ENCODE assay signal across 8 cellular contexts in the genomic region with DNA sequence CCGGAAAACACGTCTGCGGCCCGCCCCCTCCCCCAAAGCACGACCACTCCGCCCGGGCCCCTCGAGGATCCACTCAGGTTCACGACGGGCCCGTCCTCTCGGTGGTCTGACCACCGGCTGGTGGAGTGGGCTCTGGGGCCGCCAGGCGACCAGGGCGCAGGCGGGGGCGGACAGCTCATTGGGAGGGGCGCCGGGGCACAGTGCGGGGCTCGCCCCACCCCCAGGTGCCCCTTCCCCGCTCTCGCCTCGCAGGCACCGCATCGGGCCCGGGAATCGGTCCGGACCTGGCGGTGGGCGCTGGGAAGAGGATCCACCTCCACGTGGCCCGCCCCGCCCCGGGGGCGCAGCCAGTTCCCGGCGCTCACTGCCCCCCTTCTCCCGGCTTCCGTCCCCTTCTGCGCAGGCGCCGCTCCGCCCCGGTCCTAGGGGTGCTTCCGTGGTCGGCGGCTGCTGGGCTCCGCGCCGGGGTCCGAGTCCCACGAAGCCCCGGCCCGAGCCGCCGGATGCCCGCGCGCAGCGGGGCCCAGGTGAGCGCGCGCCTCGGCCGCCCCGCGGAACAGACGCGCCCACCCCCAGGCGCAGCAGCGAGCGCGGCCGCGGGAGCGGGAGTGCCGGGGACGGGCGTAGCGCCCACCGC. TPM values are rescaled to one million over a fixed set of nuclear protein-coding genes. Genes with fewer than 3 reads are reported as not detected.
DNase-seq lines count a peak whose midpoint lies in the region; ATAC-seq and TF ChIP-seq lines count a peak whose summit lies in the region.

A gene with protein sequence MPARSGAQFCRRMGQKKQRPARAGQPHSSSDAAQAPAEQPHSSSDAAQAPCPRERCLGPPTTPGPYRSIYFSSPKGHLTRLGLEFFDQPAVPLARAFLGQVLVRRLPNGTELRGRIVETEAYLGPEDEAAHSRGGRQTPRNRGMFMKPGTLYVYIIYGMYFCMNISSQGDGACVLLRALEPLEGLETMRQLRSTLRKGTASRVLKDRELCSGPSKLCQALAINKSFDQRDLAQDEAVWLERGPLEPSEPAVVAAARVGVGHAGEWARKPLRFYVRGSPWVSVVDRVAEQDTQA (plus strand): TSS at position 419 of the 637 bp plus-strand sequence. CDS start 85 bp downstream, at position 504.

- peak within 1 kb of the TSS; percentile 69 for H2BK5ac ChIP-seq in trophoblast cell (ENCODE audit: low read depth, low read length, poor library complexity)

- peak in 2 of 5 experiments; percentile 38 to 44 for TF ChIP-seq CTCF in tibial nerve (IDR thresholded peaks at IDR 0.05)

- H4K12ac ChIP-seq in trophoblast cell (ENCODE audit: low read depth, low read length), result peak within 1 kb of the TSS; percentile 68

- peak; percentile 75 to 81 for TF ChIP-seq POLR2A in tibial nerve (IDR thresholded peaks at IDR 0.05)

- H3K27me3 Mint-ChIP-seq in activated naive CD8-positive, alpha-beta T cell treated with anti-CD3 and anti-CD28 coated beads, Interleukin-2, amount 10 ng/mL, durations not matched to agents 7 days and 5 days, result peaks cover 24% of the 10 kb centered on the region

- peak within 1 kb of the TSS; percentile 97 for H4K91ac ChIP-seq in trophoblast cell (ENCODE audit: low read depth, low read length)

- peak within 1 kb of the TSS; percentile 7 for H2BK12ac ChIP-seq in trophoblast cell (ENCODE audit: low read length)

- H3K4me3 ChIP-seq in trophoblast cell (ENCODE audit: low read depth, low read length) (peak within 1 kb of the TSS; percentile 86), tibial nerve (peak within 1 kb of the TSS; percentile 69 to 87 (median 79))

- DNase-seq in DMS79 treated with DMSO at 0.1 percent for 48 hours (lab: John Stamatoyannopoulos, UW) (peak; percentile 53), LHCN-M2 (ENCODE audit: low read depth) (peak; percentile 79), SW 1271 (lab: John Stamatoyannopoulos, UW) (peak; percentile 28 to 54), Right ventricle myocardium superior (peak; percentile 94), trophoblast cell (peak; percentile 72 to 76), tibial nerve (ENCODE audit: low spot score in 2 of 2) (peak; percentile 80)
- peak; percentile 91 for DNase-seq in activated naive CD8-positive, alpha-beta T cell treated with anti-CD3 and anti-CD28 coated beads, Interleukin-2, amount 10 ng/mL, durations not matched to agents 7 days and 5 days

- H3K36me3 ChIP-seq in trophoblast cell (ENCODE audit: control insufficient read depth in 1 of 2, insufficient read depth in 2 of 2, low read length in 2 of 2) (peaks cover 21 to 27% of the 10 kb centered on the region in 2 experiments), tibial nerve (peaks cover 0 to 25% (median 0%) of the 10 kb centered on the region in 3 donors)

- peak within 1 kb of the TSS; percentile 72 for H3K14ac ChIP-seq in trophoblast cell (ENCODE audit: low read length)

- H3K9me3 Mint-ChIP-seq in activated naive CD8-positive, alpha-beta T cell treated with anti-CD3 and anti-CD28 coated beads, Interleukin-2, amount 10 ng/mL, durations not matched to agents 7 days and 5 days, result no peaks in the 10 kb centered on the region

- WGBS in trophoblast cell (ENCODE audit: extremely low coverage, insufficient coverage, insufficient read length), result no CpG with 5 or more reads among the region's 83 CpGs
- WGBS in tibial nerve, 2 donors, result 1 to 2% methylated on average over 9 to 43 of the region's 83 CpGs

- peak within 1 kb of the TSS; percentile 68 for H3K4ac ChIP-seq in trophoblast cell (ENCODE audit: low read depth, low read length)

- H2BK120ac ChIP-seq in trophoblast cell (ENCODE audit: insufficient read depth, low read length, poor library complexity), result peak within 1 kb of the TSS; percentile 81

- H3K9me3 ChIP-seq in trophoblast cell (ENCODE audit: insufficient read depth, low read depth, low read length), result peaks cover 3% of the 10 kb centered on the region
- no peaks in the 10 kb centered on the region for H3K9me3 ChIP-seq in tibial nerve

- TF ChIP-seq EP300 in tibial nerve (IDR thresholded peaks at IDR 0.05), result peak in 1 of 2 donors; percentile 79

- H3K4me1 ChIP-seq in trophoblast cell (ENCODE audit: control insufficient read depth in 1 of 2, insufficient read depth in 2 of 2, low read length in 2 of 2) (peaks cover 27 to 40% of the 10 kb centered on the region in 2 experiments), tibial nerve (peaks cover 0 to 80% (median 57%) of the 10 kb centered on the region in 4 donors)

- peaks cover 25% of the 10 kb centered on the region for H3K79me1 ChIP-seq in trophoblast cell (ENCODE audit: low read length)

- H3K23ac ChIP-seq in trophoblast cell (ENCODE audit: low read length), result no peak within 1 kb of the TSS

- peak within 1 kb of the TSS; percentile 91 for H4K8ac ChIP-seq in trophoblast cell (ENCODE audit: low read depth, low read length)

- H3K79me2 ChIP-seq in trophoblast cell (ENCODE audit: control insufficient read depth, insufficient read depth, low read length, poor library complexity), result peaks cover 6% of the 10 kb centered on the region

- peak within 1 kb of the TSS; percentile 95 for H3K9ac ChIP-seq in trophoblast cell (ENCODE audit: low read length)

- ATAC-seq in GM21717 (IDR thresholded peaks at IDR 0.05; ENCODE audit: unreplicated experiment) (peak; percentile 56), Right ventricle myocardium superior (ENCODE audit: poor library complexity) (peak; percentile 77)
- ATAC-seq in activated naive CD8-positive, alpha-beta T cell treated with anti-CD3 and anti-CD28 coated beads, Interleukin-2, amount 10 ng/mL, durations not matched to agents 7 days and 5 days (ENCODE audit: low read depth), result peak; percentile 75

- H3K4me1 Mint-ChIP-seq in activated naive CD8-positive, alpha-beta T cell treated with anti-CD3 and anti-CD28 coated beads, Interleukin-2, amount 10 ng/mL, durations not matched to agents 7 days and 5 days, result peaks cover 18% of the 10 kb centered on the region

- peak within 1 kb of the TSS; percentile 84 for H3K27ac Mint-ChIP-seq in activated naive CD8-positive, alpha-beta T cell treated with anti-CD3 and anti-CD28 coated beads, Interleukin-2, amount 10 ng/mL, durations not matched to agents 7 days and 5 days

- H3K36me3 Mint-ChIP-seq in activated naive CD8-positive, alpha-beta T cell treated with anti-CD3 and anti-CD28 coated beads, Interleukin-2, amount 10 ng/mL, durations not matched to agents 7 days and 5 days, result peaks cover 5% of the 10 kb centered on the region

- peak within 1 kb of the TSS; percentile 89 for H3K4me3 Mint-ChIP-seq in activated naive CD8-positive, alpha-beta T cell treated with anti-CD3 and anti-CD28 coated beads, Interleukin-2, amount 10 ng/mL, durations not matched to agents 7 days and 5 days

- intact Hi-C loops in Right ventricle myocardium superior (cut with DNase I), result no loop called here

- H2AFZ ChIP-seq in trophoblast cell (ENCODE audit: insufficient read depth, low read length, poor library complexity), result peak within 1 kb of the TSS; percentile 61

- POLR2A ChIA-PET in activated naive CD8-positive, alpha-beta T cell treated with anti-CD3 and anti-CD28 coated beads, Interleukin-2, amount 10 ng/mL, durations not matched to agents 7 days and 5 days (lab: Charles Lee), result interaction anchor here (0.7 to 1.6 kb wide), 7 partner anchors 12 to 491 kb away, joined by 3 to 10 read pairs (median 3); a partner anchor contains a TSS

- H3K27me3 ChIP-seq in trophoblast cell (ENCODE audit: insufficient read depth, low read length), result no peaks in the 10 kb centered on the region
- H3K27me3 ChIP-seq in tibial nerve, result no peaks in the 10 kb centered on the region

- H2AK5ac ChIP-seq in trophoblast cell (ENCODE audit: low read length), result peak within 1 kb of the TSS; percentile 65

- H3K4me2 ChIP-seq in trophoblast cell (ENCODE audit: low read length), result peak within 1 kb of the TSS; percentile 97

- peak within 1 kb of the TSS; percentile 93 for H3K18ac ChIP-seq in trophoblast cell (ENCODE audit: low read length)

- H3K27ac ChIP-seq in trophoblast cell (ENCODE audit: low read depth, low read length), result peak within 1 kb of the TSS; percentile 74
- H3K27ac ChIP-seq in tibial nerve, result peak within 1 kb of the TSS; percentile 91 to 99 (median 96)

RNA-seq across cellular contexts. Expression of the gene that starts here (rescaled TPM):
- total RNA-seq in LHCN-M2 (2014; rRNA removed), result 254 and 304 TPM in 2 replicates
- polyA plus RNA-seq in LHCN-M2 (2012), result 115 TPM
- 10 to 100 TPM; 45.8 to 48.1 TPM for total RNA-seq in activated naive CD8-positive, alpha-beta T cell treated with anti-CD3 and anti-CD28 coated beads, Interleukin-2, amount 10 ng/mL, durations not matched to agents 7 days and 5 days
- 31.6 TPM for total RNA-seq in Right ventricle myocardium superior
- polyA plus RNA-seq in trophoblast cell (2013), result 65.9 and 66.8 TPM in 2 replicates
- total RNA-seq in tibial nerve, result 100 to 1,000 TPM in 2 of 4 donors, 10 to 100 TPM in 2; 74.3 to 190 (median 115) TPM

Comparison
In these comparisons a context has a peak if more than half of its experiments do, and no peak if none do; other contexts are left out.
1. Peak in every context shown above with its lines: DNase-seq, ATAC-seq, H3K4me3 ChIP-seq and H3K27ac ChIP-seq.
2. DNase-seq: peak in every context shown above with its lines; median percentile 94 in Right ventricle myocardium superior; 91 in activated naive CD8-positive, alpha-beta T cell treated with anti-CD3 and anti-CD28 coated beads, Interleukin-2, amount 10 ng/mL, durations not matched to agents 7 days and 5 days; 80 in tibial nerve; 79 in LHCN-M2; 74 in trophoblast cell; 53 in DMS79 treated with DMSO at 0.1 percent for 48 hours; 41 in SW 1271.